ENCODE assay signal across 16 cellular contexts in the genomic region with DNA sequence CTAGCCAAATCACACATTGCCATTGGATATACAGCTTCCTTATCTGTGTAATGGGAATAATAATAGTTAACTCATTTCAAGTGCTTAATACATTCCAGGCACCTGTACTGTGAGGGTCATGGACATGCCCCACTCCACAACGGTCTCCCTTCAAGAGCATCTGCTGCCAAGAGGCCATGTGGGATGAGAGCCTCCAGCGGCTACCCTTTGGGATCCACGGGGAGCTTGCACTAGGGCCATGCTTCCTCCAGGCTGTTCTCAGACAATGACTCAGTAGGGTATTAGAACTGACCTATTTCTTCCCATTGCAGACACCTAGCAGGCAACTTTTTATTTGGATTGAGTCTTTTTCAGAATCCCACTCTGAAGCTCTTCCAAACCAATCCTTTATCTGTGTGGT.
DNase-seq lines count a peak whose midpoint lies in the region; ATAC-seq, FAIRE-seq and TF ChIP-seq lines count a peak whose summit lies in the region.
"Had no signal": no experiment of that assay in that cellular context is flagged by ENCODE, and none has a peak within 500 bp of the region (broad histone marks: within the 10 kb centered on the region; RNA-seq: fewer than 3 reads in every experiment).

No MANE protein-coding gene starts in this region.

- no peak overlapping the region for H3K4me2 ChIP-seq in hepatocyte
- H3K4me2 ChIP-seq: SK-N-SH had no signal

- DNase-seq in NCI-H1092 (lab: John Stamatoyannopoulos, UW) (peak; percentile 51), NCI-H1092 treated with DMSO at 0.1 percent for 48 hours (lab: John Stamatoyannopoulos, UW) (no peak), upper lobe of right lung (no peak), NCI-H2227 treated with DMSO at 0.1 percent for 48 hours (lab: John Stamatoyannopoulos, UW) (no peak), hepatocyte (ENCODE audit: low spot score) (no peak), GM12891 (ENCODE audit: insufficient read length, low spot score) (no peak)
- DNase-seq: 8988T; NCI-H1694; NCI-H2107; NCI-H226; NK-92 treated with Interleukin-12 subunit alpha and Interleukin-12 subunit beta, amount 100 ng/mL, for 24 hours; SHP77; SK-N-SH had no signal

- no peaks in the 10 kb centered on the region for H3K79me2 ChIP-seq in hepatocyte

- no peak overlapping the region for H2AFZ ChIP-seq in hepatocyte

- FAIRE-seq in GM12891 (lab: Jason Lieb, UNC) = no peak

- H3K36me3 ChIP-seq in iPS-18a (ENCODE audit: control insufficient read depth, low read depth, low read length) = no peaks in the 10 kb centered on the region
- H3K36me3 ChIP-seq in upper lobe of right lung = no peaks in the 10 kb centered on the region
- H3K36me3 ChIP-seq in hepatocyte (replicated peaks; ENCODE audit: insufficient read depth, low read depth) = no peaks in the 10 kb centered on the region
- H3K36me3 ChIP-seq: BLaER1 treated with 17β-estradiol and CSF1 and Interleukin-3, amounts not matched to agents 10 nM and 100 nM had no signal

- H3K4me1 ChIP-seq in iPS-18a (ENCODE audit: control insufficient read depth, low read depth, low read length) = peaks cover 35% of the 10 kb centered on the region
- no peaks in the 10 kb centered on the region for H3K4me1 ChIP-seq in upper lobe of right lung
- no peaks in the 10 kb centered on the region for H3K4me1 ChIP-seq in hepatocyte (ENCODE audit: insufficient read depth)

- TF ChIP-seq POLR2A in GM12891 (IDR thresholded peaks at IDR 0.05; ENCODE audit: low read depth, low read length) = no peak

- H3K9me3 ChIP-seq in iPS-18a (ENCODE audit: control insufficient read depth, low read depth, low read length) (no peaks in the 10 kb centered on the region), upper lobe of right lung (no peaks in the 10 kb centered on the region), hepatocyte (ENCODE audit: low read depth) (no peaks in the 10 kb centered on the region)
- H3K9me3 ChIP-seq: BLaER1 treated with 17β-estradiol and CSF1 and Interleukin-3, amounts not matched to agents 10 nM and 100 nM; SK-N-SH had no signal

- 75% methylated on average over 3 of the region's 3 CpGs for WGBS in hepatocyte (ENCODE audit: low lambda C conversion rate, missing lambda C conversion rate)

- H3K27me3 ChIP-seq in iPS-18a (ENCODE audit: control insufficient read depth, insufficient read depth, low read length) (no peaks in the 10 kb centered on the region), upper lobe of right lung (no peaks in the 10 kb centered on the region), hepatocyte (no peaks in the 10 kb centered on the region)
- H3K27me3 ChIP-seq: BLaER1 treated with 17β-estradiol and CSF1 and Interleukin-3, amounts not matched to agents 10 nM and 100 nM had no signal

- H3K4me3 ChIP-seq in iPS-18a (ENCODE audit: low read length) = no peak overlapping the region
- H3K4me3 ChIP-seq in upper lobe of right lung = no peak overlapping the region
- H3K4me3 ChIP-seq in hepatocyte = no peak overlapping the region
- H3K4me3 ChIP-seq: BLaER1 treated with 17β-estradiol and CSF1 and Interleukin-3, amounts not matched to agents 10 nM and 100 nM had no signal

- TF ChIP-seq CTCF in VCaP (conservative IDR thresholded peaks at IDR 0.05) = no peak
- TF ChIP-seq CTCF in upper lobe of right lung (IDR thresholded peaks at IDR 0.05) = no peak
- no peak for TF ChIP-seq CTCF in hepatocyte (IDR thresholded peaks at IDR 0.05; ENCODE audit: poor library complexity)

- intact Hi-C loops in upper lobe of right lung (cut with DNase I) = no loop called here

- H3K9ac ChIP-seq in iPS-18a (ENCODE audit: low read length) = no peak overlapping the region
- H3K9ac ChIP-seq: BLaER1 treated with 17β-estradiol and CSF1 and Interleukin-3, amounts not matched to agents 10 nM and 100 nM; SK-N-SH had no signal

- ATAC-seq in upper lobe of right lung = peak; percentile 26

- H4K20me1 ChIP-seq in hepatocyte (ENCODE audit: insufficient read depth, poor library complexity, severe bottlenecking) = no peaks in the 10 kb centered on the region
- H4K20me1 ChIP-seq: BLaER1 treated with 17β-estradiol and CSF1 and Interleukin-3, amounts not matched to agents 10 nM and 100 nM had no signal

- no peaks in the 10 kb centered on the region for H3K9me2 ChIP-seq in hepatocyte (replicated peaks; ENCODE audit: insufficient read depth)
- H3K9me2 ChIP-seq: SK-N-SH had no signal

- H3K27ac ChIP-seq in VCaP (peak overlapping the region; percentile 46), iPS-18a (ENCODE audit: low read length) (peak overlapping the region; percentile 14), upper lobe of right lung (no peak overlapping the region), hepatocyte (no peak overlapping the region)
- H3K27ac ChIP-seq: BLaER1 treated with 17β-estradiol and CSF1 and Interleukin-3, amounts not matched to agents 10 nM and 100 nM had no signal

TF ChIP-seq in GM12891, 5 proteins besides CTCF, POLR2A, EP300 and RAD21:
- TF ChIP-seq POU2F2 (IDR thresholded peaks at IDR 0.05; ENCODE audit: low read depth, low read length) (no peak), SPI1 (IDR thresholded peaks at IDR 0.05; ENCODE audit: low read depth, low read length) (no peak), TAF1 (IDR thresholded peaks at IDR 0.05; ENCODE audit: low read depth, low read length) (no peak), POLR2AphosphoS5 (IDR thresholded peaks at IDR 0.05; ENCODE audit: low read depth, low read length) (no peak), PAX5 (IDR thresholded peaks at IDR 0.05; ENCODE audit: insufficient read depth, low read length, severe bottlenecking) (no peak)

Comparison
In these comparisons a context has a peak if more than half of its experiments do, and no peak if none do; other contexts are left out.
1. H3K27ac ChIP-seq: peak in VCaP (single experiment) and iPS-18a (single experiment); none in upper lobe of right lung (single experiment) and hepatocyte (single experiment).